Comparison of ENCODE assay signal across 8 cellular contexts in the genomic region with DNA sequence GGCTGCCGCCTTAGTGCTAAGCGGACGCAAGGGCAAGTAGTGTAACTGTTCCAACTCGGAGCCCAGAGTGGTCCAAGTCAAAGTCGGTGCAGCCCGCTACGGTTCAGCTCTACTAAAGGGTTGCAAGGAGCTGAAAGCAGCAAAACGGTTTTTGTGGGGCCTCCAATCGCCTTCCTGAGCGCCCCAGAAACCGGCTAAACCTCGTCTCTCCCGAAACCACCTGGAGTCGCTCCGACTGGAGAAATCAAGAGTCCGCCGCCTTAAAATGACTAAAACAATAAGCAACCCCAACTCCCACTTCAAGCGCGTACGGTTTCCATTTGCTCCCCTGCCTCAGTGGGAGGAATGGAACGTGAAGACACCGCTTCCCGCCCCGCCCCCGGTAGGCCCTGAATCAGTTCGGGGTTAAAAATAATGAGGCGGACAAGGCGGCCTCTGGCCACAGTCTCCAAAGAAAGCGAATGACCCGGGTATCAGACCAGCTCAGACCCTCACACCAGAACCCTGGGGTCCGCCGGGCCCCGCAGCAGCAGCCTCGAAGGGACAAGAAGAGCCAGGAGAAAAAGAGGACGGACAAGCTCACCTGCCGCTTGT. TPM values are rescaled to one million over a fixed set of nuclear protein-coding genes. Genes with fewer than 3 reads are reported as not detected.
DNase-seq lines count a peak whose midpoint lies in the region; ATAC-seq and TF ChIP-seq lines count a peak whose summit lies in the region.

No MANE protein-coding gene starts in this region.

- H3K9me3 ChIP-seq in testis, result no peaks in the 10 kb centered on the region

- no peak for TF ChIP-seq CTCF in testis (IDR thresholded peaks at IDR 0.05)

- ATAC-seq in naive B cell (ENCODE audit: low read depth in 2 of 2), result no peak

- intact Hi-C loops in activated CD4-positive, alpha-beta T cell treated with anti-CD3 and anti-CD28 coated beads, Interleukin-2, amount 10 ng/mL, durations not matched to agents 24 days and 14 days (cut with micrococcal nuclease), result loop anchor here (1.0 to 10.0 kb wide), 5 partner anchors 20 to 269 kb away; a partner anchor contains a TSS
- intact Hi-C loops in testis (cut with DNase I; ENCODE audit: low total_unique reads), result no loop called here

- DNase-seq in NCI-H146 treated with DMSO at 0.1 percent for 48 hours (lab: John Stamatoyannopoulos, UW; ENCODE audit: unreplicated experiment) (peak; percentile 2), NCI-H146 (lab: John Stamatoyannopoulos, UW) (no peak), HT-29 (ENCODE audit: low spot score) (peak; percentile 65), epithelial cell of prostate (ENCODE audit: low read depth, low spot score) (no peak), naive B cell (no peak), testis (peak; percentile 41), NCI-H2107 (lab: John Stamatoyannopoulos, UW) (no peak)
- DNase-seq in activated CD4-positive, alpha-beta T cell treated with anti-CD3 and anti-CD28 coated beads, Interleukin-2, amount 10 ng/mL, durations not matched to agents 24 days and 14 days, result peak; percentile 83

- H3K27ac Mint-ChIP-seq in activated CD4-positive, alpha-beta T cell treated with anti-CD3 and anti-CD28 coated beads, Interleukin-2, amount 10 ng/mL, durations not matched to agents 24 days and 14 days, result peak overlapping the region; percentile 91
- peak overlapping the region; percentile 33 to 99 (median 95) for H3K27ac Mint-ChIP-seq in naive B cell

- TF ChIP-seq POLR2A in testis (IDR thresholded peaks at IDR 0.05), result no peak

- peak overlapping the region; percentile 89 for H3K4me3 Mint-ChIP-seq in activated CD4-positive, alpha-beta T cell treated with anti-CD3 and anti-CD28 coated beads, Interleukin-2, amount 10 ng/mL, durations not matched to agents 24 days and 14 days
- H3K4me3 Mint-ChIP-seq in naive B cell, result peak overlapping the region; percentile 92 to 100 (median 96)

- WGBS in testis, 2 donors, result 0% methylated on average over 33 to 36 of the region's 36 CpGs

- H3K27me3 Mint-ChIP-seq in activated CD4-positive, alpha-beta T cell treated with anti-CD3 and anti-CD28 coated beads, Interleukin-2, amount 10 ng/mL, durations not matched to agents 24 days and 14 days, result no peaks in the 10 kb centered on the region
- no peaks in the 10 kb centered on the region for H3K27me3 Mint-ChIP-seq in naive B cell

- peaks cover 39% of the 10 kb centered on the region for H3K4me1 Mint-ChIP-seq in activated CD4-positive, alpha-beta T cell treated with anti-CD3 and anti-CD28 coated beads, Interleukin-2, amount 10 ng/mL, durations not matched to agents 24 days and 14 days
- peaks cover 14 to 56% (median 31%) of the 10 kb centered on the region in 3 donors for H3K4me1 Mint-ChIP-seq in naive B cell

- peaks cover 13% of the 10 kb centered on the region for H3K36me3 Mint-ChIP-seq in activated CD4-positive, alpha-beta T cell treated with anti-CD3 and anti-CD28 coated beads, Interleukin-2, amount 10 ng/mL, durations not matched to agents 24 days and 14 days (ENCODE audit: low read depth)
- H3K36me3 Mint-ChIP-seq in naive B cell, result peaks cover 0 to 8% of the 10 kb centered on the region in 2 donors

- H3K4me3 ChIP-seq in testis, result peak overlapping the region; percentile 83

- no peaks in the 10 kb centered on the region for H3K9me3 Mint-ChIP-seq in activated CD4-positive, alpha-beta T cell treated with anti-CD3 and anti-CD28 coated beads, Interleukin-2, amount 10 ng/mL, durations not matched to agents 24 days and 14 days
- H3K9me3 Mint-ChIP-seq in naive B cell, result peaks cover 0 to 2% (median 0%) of the 10 kb centered on the region in 7 donors

- peak overlapping the region; percentile 94 for H3K27ac ChIP-seq in epithelial cell of prostate
- H3K27ac ChIP-seq in testis, result peak overlapping the region; percentile 84 to 92

- peaks cover 7% of the 10 kb centered on the region for H3K4me1 ChIP-seq in testis

- H3K27me3 ChIP-seq in testis, result no peaks in the 10 kb centered on the region

- no peaks in the 10 kb centered on the region for H3K36me3 ChIP-seq in testis (ENCODE audit: low read depth, missing control alignments)

RNA-seq across cellular contexts. Expression of a gene that starts 0.4 kb away (rescaled TPM):
- 215 and 238 TPM in 2 replicates for total RNA-seq in HT-29 (2014; rRNA removed; shearing (Covaris generic))
- total RNA-seq in activated CD4-positive, alpha-beta T cell treated with anti-CD3 and anti-CD28 coated beads, Interleukin-2, amount 10 ng/mL, durations not matched to agents 24 days and 14 days, result 101 and 108 TPM in 2 replicates
- polyA plus RNA-seq in naive B cell (ENCODE audit: low read depth in 6 of 6) (100 to 1,000 TPM; 107 to 142 (median 130) TPM), testis (ENCODE audit: insufficient read depth, low read depth, low replicate concordance) (121 TPM)
- total RNA-seq in testis, result 10 to 100 TPM; 67.7 to 88.9 TPM

RNA-seq across cellular contexts. Expression of a gene that starts 32.9 kb away (rescaled TPM):
- total RNA-seq in HT-29 (2014; rRNA removed; shearing (Covaris generic)), result 22.6 and 27.5 TPM in 2 replicates
- total RNA-seq in activated CD4-positive, alpha-beta T cell treated with anti-CD3 and anti-CD28 coated beads, Interleukin-2, amount 10 ng/mL, durations not matched to agents 24 days and 14 days, result 30.0 and 30.6 TPM in 2 replicates
- polyA plus RNA-seq in naive B cell (ENCODE audit: low read depth in 6 of 6) (10 to 100 TPM in 1 of 6 donors, 1 to 10 TPM in 5; 2.2 to 21.4 (median 8.5) TPM), testis (ENCODE audit: insufficient read depth, low read depth, low replicate concordance) (39.6 TPM)
- 10 to 100 TPM; 36.7 to 40.8 TPM for total RNA-seq in testis

RNA-seq across cellular contexts. Expression of a gene that starts 57.5 kb away (rescaled TPM):
- total RNA-seq in HT-29 (2014; rRNA removed; shearing (Covaris generic)), result 96.2 and 97.9 TPM in 2 replicates
- total RNA-seq in activated CD4-positive, alpha-beta T cell treated with anti-CD3 and anti-CD28 coated beads, Interleukin-2, amount 10 ng/mL, durations not matched to agents 24 days and 14 days, result 2.8 and 3.7 TPM in 2 replicates
- polyA plus RNA-seq in naive B cell (ENCODE audit: low read depth in 6 of 6) (1 to 10 TPM; 3.1 to 8.2 (median 3.6) TPM), testis (ENCODE audit: insufficient read depth, low read depth, low replicate concordance) (7.5 TPM)
- total RNA-seq in testis, result 10 to 100 TPM; 11.0 to 17.5 TPM

Comparison
In these comparisons a context has a peak if more than half of its experiments do, and no peak if none do; other contexts are left out.
1. DNase-seq: peak in NCI-H146 treated with DMSO at 0.1 percent for 48 hours (single experiment), HT-29 (single experiment), activated CD4-positive, alpha-beta T cell treated with anti-CD3 and anti-CD28 coated beads, Interleukin-2, amount 10 ng/mL, durations not matched to agents 24 days and 14 days (single experiment) and testis (single experiment); none in NCI-H146 (single experiment), epithelial cell of prostate (single experiment), naive B cell (single experiment) and NCI-H2107 (single experiment).